8 cellular contexts compared by ENCODE assay signal in genomic region chr17:81094744-81095607, GRCh38.
A peak's percentile ranks its signal among the peaks of the same experiment; 100 is the strongest.
DNase-seq lines count a peak whose midpoint lies in the region; ATAC-seq, FAIRE-seq and TF ChIP-seq lines count a peak whose summit lies in the region.

No MANE protein-coding gene starts in this region.

- H3K4me3 ChIP-seq in GM23248 (peak overlapping the region; percentile 35), choroid plexus epithelial cell (ENCODE audit: low read depth, low read length) (peak overlapping the region; percentile 21), HepG2 (replicated peaks in 1 of 3; ENCODE audit: insufficient read depth in 1 of 3, low read depth in 2 of 3, low read length in 3 of 3) (peak overlapping the region in 1 of 3 experiments; percentile 15; a peak in 1 of 6 replicates)

- peak; percentile 100 for DNase-seq in GM23248
- DNase-seq in NCI-H2196 treated with DMSO at 0.1 percent for 48 hours (lab: John Stamatoyannopoulos, UW; ENCODE audit: unreplicated experiment): peak; percentile 20
- DNase-seq in activated CD4-positive, alpha-beta T cell treated with anti-CD3 and anti-CD28 coated beads for 48 hours: peak; percentile 88
- DNase-seq in choroid plexus epithelial cell (ENCODE audit: low read depth): peak; percentile 99
- DNase-seq in HepG2 (ENCODE audit: low spot score): peak; percentile 90
- DNase-seq in stimulated activated CD4-positive, alpha-beta T cell treated with anti-CD3 and anti-CD28 coated beads, Interleukin-2, amount 100 ng/mL, for 4 hours (ENCODE audit: low read depth): peak; percentile 82
- DNase-seq in GF-D8 (lab: John Stamatoyannopoulos, UW): no peak

- H3K9me2 ChIP-seq in GM23248 (ENCODE audit: insufficient read depth): no peaks in the 10 kb centered on the region

- ATAC-seq in HepG2: peak; percentile 45
- no peak for ATAC-seq in GM18909 (IDR thresholded peaks at IDR 0.05; ENCODE audit: poor library complexity, unreplicated experiment)

- H3K4me1 ChIP-seq in GM23248 (ENCODE audit: insufficient read depth): peaks cover 47% of the 10 kb centered on the region
- peaks cover 49% of the 10 kb centered on the region for H3K4me1 ChIP-seq in HepG2 (ENCODE audit: insufficient read depth, low read length)

- 0 out of 2 replicates have a peak, but pooled peaks cover 8% of the 10 kb centered on the region for H3F3A ChIP-seq in GM23248 (ENCODE audit: insufficient read depth)

- H3K27me3 ChIP-seq in GM23248 (replicated peaks; ENCODE audit: insufficient read depth): no peaks in the 10 kb centered on the region
- no peaks in the 10 kb centered on the region for H3K27me3 ChIP-seq in HepG2 (ENCODE audit: control insufficient read depth in 1 of 2, insufficient read depth in 2 of 2, low read length in 2 of 2)

- H3K36me3 ChIP-seq in GM23248 (ENCODE audit: low read depth) (no peaks in the 10 kb centered on the region), HepG2 (replicated peaks in 1 of 2; ENCODE audit: control insufficient read depth in 1 of 2, insufficient read depth in 2 of 2, low read length in 2 of 2) (0 out of 5 replicates have a peak, but pooled peaks cover 0 to 2% of the 10 kb centered on the region in 2 experiments)

- H4K20me1 ChIP-seq in GM23248 (ENCODE audit: insufficient read depth) (no peaks in the 10 kb centered on the region), HepG2 (ENCODE audit: insufficient read depth, low read length) (no peaks in the 10 kb centered on the region)

- H3K4me2 ChIP-seq in GM23248 (ENCODE audit: unreplicated experiment) (peak overlapping the region; percentile 50), HepG2 (ENCODE audit: low read depth, low read length) (peak overlapping the region; percentile 48)

- TF ChIP-seq RAD21 in HepG2 (CRISPR knock-in tag; IDR thresholded peaks at IDR 0.05): no peak

- BruUV-seq in HepG2 (replicated peaks; lab: Mats Ljungman, UMichigan): no TSS peak

- peak in 1 of 2 experiments; percentile 45; a peak in 2 of 4 replicates for TF ChIP-seq POLR2A in HepG2 (IDR thresholded peaks at IDR 0.05; ENCODE audit: insufficient read depth in 1 of 2, low read depth in 2 of 2, low read length in 2 of 2)

- FAIRE-seq in HepG2 (lab: Jason Lieb, UNC): peak; percentile 60

- in situ Hi-C loops in GM23248 (cut with MboI) (no loop called here), HepG2 (cut with HindIII; ENCODE audit: extremely low pct_ligation_motif_present, low pct_unique_long_range_greater_than_20kb) (loop anchor here (5.0 kb wide), 1 partner anchor 108 kb away; no protein-coding TSS in a partner anchor)

- 0 out of 2 replicates have a peak overlapping the region, but pooled peaks have one; percentile 19 for H2AFZ ChIP-seq in GM23248
- no peak overlapping the region for H2AFZ ChIP-seq in HepG2 (ENCODE audit: low read length)

- TF ChIP-seq CTCF in choroid plexus epithelial cell (conservative IDR thresholded peaks at IDR 0.05; ENCODE audit: low read depth, low read length) (peak; percentile 21), HepG2 (CRISPR knock-in tag; IDR thresholded peaks at IDR 0.05) (no peak)

- 8 to 10% methylated on average over 31 to 33 of the region's 33 CpGs for WGBS in GM23248 (ENCODE audit: low coverage in 1 of 2, low lambda C conversion rate in 2 of 2, missing lambda C conversion rate in 2 of 2), 2 experiments
- 53% methylated on average over 29 of the region's 33 CpGs for WGBS in HepG2 (ENCODE audit: low lambda C conversion rate)

- intact Hi-C loops in HepG2 (cut with micrococcal nuclease; ENCODE audit: unreplicated experiment): no loop called here

- H3K27ac ChIP-seq in GM23248: peak overlapping the region; percentile 93
- peak overlapping the region; percentile 33 for H3K27ac ChIP-seq in HepG2 (ENCODE audit: extremely low read length, insufficient read depth, low read length)

- H3K9ac ChIP-seq in GM23248 (peak overlapping the region; percentile 87), HepG2 (ENCODE audit: insufficient read depth, low read depth, low read length) (peak overlapping the region; percentile 56)

- TF ChIP-seq EP300 in HepG2 (IDR thresholded peaks at IDR 0.05; ENCODE audit: low read depth in 2 of 2, low read length in 2 of 2): peak in 1 of 2 experiments; percentile 25; a peak in 1 of 4 replicates
- no peak for TF ChIP-seq EP300 in HepG2 (CRISPR knock-in tag; IDR thresholded peaks at IDR 0.05; ENCODE audit: borderline replicate concordance)

- POLR2A ChIA-PET in HepG2 (lab: Yijun Ruan, JAX): interaction anchor here (0.9 to 2.4 kb wide), 8 partner anchors 12 to 106 kb away, joined by 3 to 19 read pairs (median 4); partner anchors contain the start of gene CHMP6

- no peaks in the 10 kb centered on the region for H3K79me2 ChIP-seq in GM23248 (ENCODE audit: insufficient read depth)
- H3K79me2 ChIP-seq in HepG2 (ENCODE audit: insufficient read depth, low read length): no peaks in the 10 kb centered on the region

- CTCF ChIA-PET in HepG2 (lab: Yijun Ruan, JAX; ENCODE audit: low intra/inter-chr PET ratio, low total read pairs): no interaction called here

- H3K9me3 ChIP-seq in GM23248 (ENCODE audit: low read depth) (no peaks in the 10 kb centered on the region), HepG2 (ENCODE audit: low read length) (no peaks in the 10 kb centered on the region)

TF ChIP-seq in HepG2, 621 proteins besides CTCF, POLR2A, EP300 and RAD21 (continues in another document):
- TF ChIP-seq TBX2 (CRISPR knock-in tag; IDR thresholded peaks at IDR 0.05; ENCODE audit: borderline replicate concordance) (no peak), ZNF33B (CRISPR knock-in tag; IDR thresholded peaks at IDR 0.05) (no peak), KDM2A (CRISPR knock-in tag; IDR thresholded peaks at IDR 0.05; ENCODE audit: borderline replicate concordance, low read depth) (peak; percentile 37; the same call in 1 of the 2 replicates), TAF1 (CRISPR knock-in tag; IDR thresholded peaks at IDR 0.05) (no peak), THAP11 (CRISPR knock-in tag; IDR thresholded peaks at IDR 0.05) (peak; percentile 29; the same call in 1 of the 2 replicates), POLR2AphosphoS5 (IDR thresholded peaks at IDR 0.05; ENCODE audit: low read depth, low read length) (no peak), NONO (IDR thresholded peaks at IDR 0.05) (no peak), NONO (CRISPR knock-in tag; conservative IDR thresholded peaks at IDR 0.05) (0 out of 2 replicates have a peak, but pooled peaks have one; percentile 22), ZFP41 (CRISPR knock-in tag; IDR thresholded peaks at IDR 0.05; ENCODE audit: borderline replicate concordance) (no peak), ZNF781 (CRISPR knock-in tag; IDR thresholded peaks at IDR 0.05; ENCODE audit: borderline replicate concordance, not compliant biosample characterization) (no peak), MTA3 (CRISPR knock-in tag; IDR thresholded peaks at IDR 0.05) (no peak), ETV6 (CRISPR knock-in tag; conservative IDR thresholded peaks at IDR 0.05) (no peak), CEBPG (CRISPR knock-in tag; IDR thresholded peaks at IDR 0.05) (no peak), ZNF776 (CRISPR knock-in tag; IDR thresholded peaks at IDR 0.05) (no peak), SMAD1 (CRISPR knock-in tag; IDR thresholded peaks at IDR 0.05; ENCODE audit: borderline replicate concordance, low read depth) (no peak), ZNF616 (CRISPR knock-in tag; IDR thresholded peaks at IDR 0.05; ENCODE audit: low read depth) (no peak), TEAD2 (CRISPR knock-in tag; IDR thresholded peaks at IDR 0.05) (no peak), CAMTA2 (CRISPR knock-in tag; IDR thresholded peaks at IDR 0.05; ENCODE audit: borderline replicate concordance) (0 out of 2 replicates have a peak, but pooled peaks have one; percentile 46)
- TF ChIP-seq, protein P1, sequence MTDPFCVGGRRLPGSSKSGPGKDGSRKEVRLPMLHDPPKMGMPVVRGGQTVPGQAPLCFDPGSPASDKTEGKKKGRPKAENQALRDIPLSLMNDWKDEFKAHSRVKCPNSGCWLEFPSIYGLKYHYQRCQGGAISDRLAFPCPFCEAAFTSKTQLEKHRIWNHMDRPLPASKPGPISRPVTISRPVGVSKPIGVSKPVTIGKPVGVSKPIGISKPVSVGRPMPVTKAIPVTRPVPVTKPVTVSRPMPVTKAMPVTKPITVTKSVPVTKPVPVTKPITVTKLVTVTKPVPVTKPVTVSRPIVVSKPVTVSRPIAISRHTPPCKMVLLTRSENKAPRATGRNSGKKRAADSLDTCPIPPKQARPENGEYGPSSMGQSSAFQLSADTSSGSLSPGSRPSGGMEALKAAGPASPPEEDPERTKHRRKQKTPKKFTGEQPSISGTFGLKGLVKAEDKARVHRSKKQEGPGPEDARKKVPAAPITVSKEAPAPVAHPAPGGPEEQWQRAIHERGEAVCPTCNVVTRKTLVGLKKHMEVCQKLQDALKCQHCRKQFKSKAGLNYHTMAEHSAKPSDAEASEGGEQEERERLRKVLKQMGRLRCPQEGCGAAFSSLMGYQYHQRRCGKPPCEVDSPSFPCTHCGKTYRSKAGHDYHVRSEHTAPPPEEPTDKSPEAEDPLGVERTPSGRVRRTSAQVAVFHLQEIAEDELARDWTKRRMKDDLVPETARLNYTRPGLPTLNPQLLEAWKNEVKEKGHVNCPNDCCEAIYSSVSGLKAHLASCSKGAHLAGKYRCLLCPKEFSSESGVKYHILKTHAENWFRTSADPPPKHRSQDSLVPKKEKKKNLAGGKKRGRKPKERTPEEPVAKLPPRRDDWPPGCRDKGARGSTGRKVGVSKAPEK (CRISPR knock-in tag; IDR thresholded peaks at IDR 0.05; ENCODE audit: borderline replicate concordance): no peak
- TF ChIP-seq, protein P2, sequence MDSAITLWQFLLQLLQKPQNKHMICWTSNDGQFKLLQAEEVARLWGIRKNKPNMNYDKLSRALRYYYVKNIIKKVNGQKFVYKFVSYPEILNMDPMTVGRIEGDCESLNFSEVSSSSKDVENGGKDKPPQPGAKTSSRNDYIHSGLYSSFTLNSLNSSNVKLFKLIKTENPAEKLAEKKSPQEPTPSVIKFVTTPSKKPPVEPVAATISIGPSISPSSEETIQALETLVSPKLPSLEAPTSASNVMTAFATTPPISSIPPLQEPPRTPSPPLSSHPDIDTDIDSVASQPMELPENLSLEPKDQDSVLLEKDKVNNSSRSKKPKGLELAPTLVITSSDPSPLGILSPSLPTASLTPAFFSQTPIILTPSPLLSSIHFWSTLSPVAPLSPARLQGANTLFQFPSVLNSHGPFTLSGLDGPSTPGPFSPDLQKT (CRISPR knock-in tag; IDR thresholded peaks at IDR 0.05; ENCODE audit: borderline replicate concordance): no peak
- TF ChIP-seq, protein P3, sequence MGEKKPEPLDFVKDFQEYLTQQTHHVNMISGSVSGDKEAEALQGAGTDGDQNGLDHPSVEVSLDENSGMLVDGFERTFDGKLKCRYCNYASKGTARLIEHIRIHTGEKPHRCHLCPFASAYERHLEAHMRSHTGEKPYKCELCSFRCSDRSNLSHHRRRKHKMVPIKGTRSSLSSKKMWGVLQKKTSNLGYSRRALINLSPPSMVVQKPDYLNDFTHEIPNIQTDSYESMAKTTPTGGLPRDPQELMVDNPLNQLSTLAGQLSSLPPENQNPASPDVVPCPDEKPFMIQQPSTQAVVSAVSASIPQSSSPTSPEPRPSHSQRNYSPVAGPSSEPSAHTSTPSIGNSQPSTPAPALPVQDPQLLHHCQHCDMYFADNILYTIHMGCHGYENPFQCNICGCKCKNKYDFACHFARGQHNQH (CRISPR knock-in tag; IDR thresholded peaks at IDR 0.05): peak; percentile 46; the same call in 1 of the 2 replicates
